1 cellular context compared by ENCODE assay signal in genomic region chr7:129168219-129168991, GRCh38.
TF ChIP-seq lines count a peak whose summit lies in the region.

No MANE protein-coding gene starts in this region.

TF ChIP-seq in K562, 482 proteins besides CTCF, POLR2A, EP300 and RAD21:
- TF ChIP-seq TSC22D4 (tag; IDR thresholded peaks at IDR 0.05): no peak
- no peak for TF ChIP-seq POLR2B (IDR thresholded peaks at IDR 0.05; ENCODE audit: low read depth, partially characterized antibody)
- peak; percentile 34; the same call in 1 of the 2 replicates for TF ChIP-seq RFX1 (IDR thresholded peaks at IDR 0.05)
- no peak for TF ChIP-seq DMBX1 (CRISPR knock-in tag; IDR thresholded peaks at IDR 0.05; ENCODE audit: borderline replicate concordance)
- no peak; the same call in 1 of the 2 replicates for TF ChIP-seq CBFB (CRISPR knock-in tag; IDR thresholded peaks at IDR 0.05)
